20 cellular contexts compared by ENCODE assay signal in the genomic region with DNA sequence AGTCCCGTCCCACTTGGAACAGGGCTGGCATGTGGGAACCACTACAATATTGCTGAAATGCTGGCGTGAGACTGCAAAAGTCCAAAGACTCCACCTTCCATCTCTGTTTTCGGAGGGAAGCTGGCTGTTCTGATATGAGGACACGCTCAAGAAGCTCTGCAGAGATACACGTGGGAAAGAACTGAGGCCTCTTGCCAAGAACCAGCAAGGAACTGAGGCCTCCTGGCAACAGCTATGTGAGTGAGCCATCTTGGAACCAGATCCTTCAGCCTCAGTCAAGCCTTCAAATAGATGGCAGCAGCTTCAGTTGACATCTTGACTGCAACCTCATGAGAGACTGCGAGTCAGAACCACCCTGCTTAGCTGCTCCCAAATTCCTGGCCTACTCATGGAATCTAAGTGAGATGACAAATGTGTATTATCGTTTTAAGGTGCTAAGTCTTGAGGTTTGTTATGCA. TPM values are rescaled to one million over a fixed set of nuclear protein-coding genes. Genes with fewer than 3 reads are reported as not detected.
DNase-seq lines count a peak whose midpoint lies in the region; ATAC-seq, FAIRE-seq and TF ChIP-seq lines count a peak whose summit lies in the region.
"Had no signal": no experiment of that assay in that cellular context is flagged by ENCODE, and none has a peak within 500 bp of the region (broad histone marks: within the 10 kb centered on the region; RNA-seq: fewer than 3 reads in every experiment).

No MANE protein-coding gene starts in this region.

- TF ChIP-seq EP300 in K562 (IDR thresholded peaks at IDR 0.05; ENCODE audit: low read length), result peak; percentile 74; the same call in 1 of the 2 replicates

- WGBS in IMR-90 (ENCODE audit: extremely low coverage in 2 of 2, insufficient read length in 1 of 2), 2 experiments, result 50% methylated on average over 2 of the region's 7 CpGs; no CpG with 5 or more reads in 1 of the 2 experiments
- 7% methylated on average over 7 of the region's 7 CpGs for WGBS in K562 (ENCODE audit: insufficient coverage, low coverage, missing lambda C conversion rate)

- H3K36me3 Mint-ChIP-seq in CD4-positive, alpha-beta T cell (ENCODE audit: low read depth), result peaks cover 19% of the 10 kb centered on the region
- peaks cover 21% of the 10 kb centered on the region for H3K36me3 Mint-ChIP-seq in effector memory CD8-positive, alpha-beta T cell (ENCODE audit: insufficient read depth)

- H3K14ac ChIP-seq in IMR-90 (replicated peaks; ENCODE audit: low read depth, low read length), result peak overlapping the region; percentile 64; the same call in 1 of the 2 replicates

- no peak overlapping the region for H3K4me3 Mint-ChIP-seq in CD4-positive, alpha-beta T cell
- no peak overlapping the region for H3K4me3 Mint-ChIP-seq in effector memory CD8-positive, alpha-beta T cell

- H3K4me1 ChIP-seq in IMR-90 (ENCODE audit: control insufficient read depth, insufficient read depth, low read length) (peaks cover 16% of the 10 kb centered on the region), K562 (replicated peaks in 1 of 2; ENCODE audit: control insufficient read depth in 2 of 2, insufficient read depth in 2 of 2, low read length in 2 of 2) (peaks cover 6 to 43% of the 10 kb centered on the region in 2 experiments; a peak in 3 of 5 replicates), foreskin keratinocyte (no peaks in the 10 kb centered on the region)
- H3K4me1 ChIP-seq: Caco-2 had no signal

- peaks cover 20 to 46% of the 10 kb centered on the region in 2 experiments for H3K79me1 ChIP-seq in IMR-90 (ENCODE audit: low read depth in 1 of 2, low read length in 2 of 2)

- H2AK5ac ChIP-seq in IMR-90 (ENCODE audit: low read depth, low read length), result peak overlapping the region; percentile 22

- ATAC-seq in IMR-90 (ENCODE audit: low read depth) (no peak), K562 (peak; percentile 74), foreskin keratinocyte (peak; percentile 41)
- ATAC-seq in CD4-positive, alpha-beta T cell (ENCODE audit: poor library complexity), result no peak
- no peak for ATAC-seq in effector memory CD8-positive, alpha-beta T cell (replicated peaks)
- ATAC-seq: HCT116 had no signal

- H2BK120ac ChIP-seq in IMR-90 (ENCODE audit: low read depth, low read length), result peak overlapping the region; percentile 11; the same call in 1 of the 2 replicates

- H3K9me1 ChIP-seq in IMR-90 (ENCODE audit: insufficient read depth, low read length) (peaks cover 19% of the 10 kb centered on the region), K562 (ENCODE audit: control insufficient read depth, insufficient read depth, low read length) (no peaks in the 10 kb centered on the region)

- no peak overlapping the region for H2AK9ac ChIP-seq in IMR-90 (replicated peaks; ENCODE audit: low read depth, low read length, poor library complexity)

- TF ChIP-seq POLR2A in IMR-90 (IDR thresholded peaks at IDR 0.05; ENCODE audit: low read depth, low read length) (no peak), K562 (conservative IDR thresholded peaks at IDR 0.05) (no peak)

- H4K8ac ChIP-seq in IMR-90 (ENCODE audit: low read depth in 2 of 2, low read length in 2 of 2), result no peak overlapping the region

- POLR2A ChIA-PET in IMR-90 (lab: Charles Lee; ENCODE audit: unreplicated experiment) (no interaction called here), K562 (lab: Yijun Ruan, JAX) (interaction anchor here (0.8 to 8.2 kb wide), 7 partner anchors 10 to 49 kb away, joined by 4 to 67 read pairs (median 7); partner anchors contain the start of gene SGMS1)
- POLR2A ChIA-PET in CD4-positive, alpha-beta T cell (lab: Charles Lee), result no interaction called here

- CTCF ChIA-PET in IMR-90 (lab: Yijun Ruan, JAX), result no interaction called here
- CTCF ChIA-PET in K562 (lab: Yijun Ruan, JAX; ENCODE audit: low intra/inter-chr PET ratio), result no interaction called here
- CTCF ChIA-PET in CD4-positive, alpha-beta T cell (lab: Charles Lee), result interaction anchor here (1.0 kb wide), 1 partner anchor 28 kb away, joined by 3 read pairs; no protein-coding TSS in a partner anchor

- H3K36me3 ChIP-seq in IMR-90 (ENCODE audit: control insufficient read depth, insufficient read depth, low read length) (peaks cover 5% of the 10 kb centered on the region), K562 (ENCODE audit: control insufficient read depth, insufficient read depth, low read length) (peaks cover 29% of the 10 kb centered on the region)

- H3K4ac ChIP-seq in IMR-90 (ENCODE audit: low read depth, low read length), result peak overlapping the region; percentile 68; the same call in 1 of the 2 replicates

- H3K27ac Mint-ChIP-seq in CD4-positive, alpha-beta T cell, result no peak overlapping the region
- H3K27ac Mint-ChIP-seq in effector memory CD8-positive, alpha-beta T cell, result peak overlapping the region in 1 of 2 donors; percentile 3

- no peaks in the 10 kb centered on the region for H3K9me3 Mint-ChIP-seq in CD4-positive, alpha-beta T cell
- no peaks in the 10 kb centered on the region for H3K9me3 Mint-ChIP-seq in effector memory CD8-positive, alpha-beta T cell

- H3K9me3 ChIP-seq in IMR-90 (ENCODE audit: control insufficient read depth, insufficient read depth, low read length), result no peaks in the 10 kb centered on the region
- H3K9me3 ChIP-seq in K562 (replicated peaks; ENCODE audit: control insufficient read depth, insufficient read depth, low read depth, low read length), result no peaks in the 10 kb centered on the region
- no peaks in the 10 kb centered on the region for H3K9me3 ChIP-seq in CD4-positive, alpha-beta T cell (ENCODE audit: control insufficient read depth, low read length)
- H3K9me3 ChIP-seq: Caco-2 had no signal

- peaks cover 24% of the 10 kb centered on the region for H3K4me1 Mint-ChIP-seq in CD4-positive, alpha-beta T cell (ENCODE audit: low read depth)
- H3K4me1 Mint-ChIP-seq in effector memory CD8-positive, alpha-beta T cell (ENCODE audit: low read depth in 2 of 2), result peaks cover 18 to 20% of the 10 kb centered on the region in 2 donors

- TF ChIP-seq CTCF in IMR-90 (conservative IDR thresholded peaks at IDR 0.05; ENCODE audit: low read depth, low read length) (no peak), K562 (IDR thresholded peaks at IDR 0.05 in 2 of 3, conservative IDR thresholded peaks at IDR 0.05 in 1 of 3; ENCODE audit: insufficient read depth in 2 of 3, low read depth in 1 of 3, low read length in 3 of 3) (no peak), foreskin keratinocyte (conservative IDR thresholded peaks at IDR 0.05) (no peak)
- TF ChIP-seq CTCF in CD4-positive, alpha-beta T cell (IDR thresholded peaks at IDR 0.05), result no peak

- peaks cover 6% of the 10 kb centered on the region; the same call in 1 of the 2 replicates for H4K20me1 ChIP-seq in IMR-90 (ENCODE audit: insufficient read depth, low read length)
- H4K20me1 ChIP-seq in K562 (replicated peaks; ENCODE audit: control insufficient read depth, insufficient read depth, low read length), result no peaks in the 10 kb centered on the region

- BruUV-seq in IMR-90 (replicated peaks; lab: Mats Ljungman, UMichigan), result no TSS peak
- BruUV-seq in K562 (replicated peaks; lab: Mats Ljungman, UMichigan), result no TSS peak

- H3K79me2 ChIP-seq in K562 (ENCODE audit: control insufficient read depth, insufficient read depth, low read length), result peaks cover 82% of the 10 kb centered on the region

- in situ Hi-C loops in IMR-90 (cut with MboI; ENCODE audit: low sequenced_read_pairs) (no loop called here), K562 (cut with MboI) (no loop called here)

- no peak overlapping the region for H2BK5ac ChIP-seq in IMR-90 (ENCODE audit: low read depth, low read length, poor library complexity, severe bottlenecking)

- H3K56ac ChIP-seq in IMR-90 (ENCODE audit: extremely low read depth, insufficient read depth, low read length), result no peak overlapping the region

- peak; percentile 86 for FAIRE-seq in K562 (lab: Jason Lieb, UNC)

- no peak overlapping the region for H3K4me2 ChIP-seq in IMR-90 (ENCODE audit: low read depth, low read length)
- H3K4me2 ChIP-seq in K562 (ENCODE audit: insufficient read depth, low read length), result peak overlapping the region; percentile 66
- H3K4me2 ChIP-seq: PC-9 had no signal

- peak overlapping the region; percentile 56; the same call in 1 of the 2 replicates for H3K23ac ChIP-seq in IMR-90 (ENCODE audit: low read depth, low read length)

- H3K9ac ChIP-seq in IMR-90 (ENCODE audit: low read depth, low read length), result no peak overlapping the region
- peak overlapping the region; percentile 18 to 49; a peak in 3 of 4 replicates for H3K9ac ChIP-seq in K562 (ENCODE audit: insufficient read depth in 1 of 2, low read depth in 2 of 2, low read length in 2 of 2)

- H3K4me3 ChIP-seq in IMR-90 (ENCODE audit: insufficient read depth, low read depth, low read length) (no peak overlapping the region), K562 (no peak overlapping the region)
- H3K4me3 ChIP-seq: PC-9, SK-N-MC had no signal

- H4K5ac ChIP-seq in IMR-90 (ENCODE audit: low read depth, low read length), result no peak overlapping the region

- DNase-seq in EL (peak; percentile 24), IMR-90 (peak; percentile 35), K562 (ENCODE audit: extremely low read depth in 1 of 4, low spot score in 3 of 4) (peak in 2 of 4 experiments; percentile 62 to 89), foreskin keratinocyte (no peak), SHP77 (lab: John Stamatoyannopoulos, UW) (no peak)
- DNase-seq in CD4-positive, alpha-beta T cell, result no peak
- no peak for DNase-seq in effector memory CD8-positive, alpha-beta T cell
- no peak for DNase-seq in activated CD8-positive, alpha-beta memory T cell treated with anti-CD3 and anti-CD28 coated beads, Interleukin-2, amount 50 U/mL, for 48 hours
- DNase-seq: ACHN, Caco-2, DMS153, KBM-7, NCI-H1436 treated with DMSO at 0.1 percent for 48 hours, NCI-H2029 treated with DMSO at 0.1 percent for 48 hours, NCI-H2171 treated with DMSO at 0.1 percent for 48 hours, NCI-H446 treated with DMSO at 0.1 percent for 48 hours, NCI-H774, PC-9 had no signal

- H4K91ac ChIP-seq in IMR-90 (ENCODE audit: insufficient read depth, low read depth, low read length), result no peak overlapping the region

- H3K27me3 Mint-ChIP-seq in CD4-positive, alpha-beta T cell, result no peaks in the 10 kb centered on the region
- H3K27me3 Mint-ChIP-seq in effector memory CD8-positive, alpha-beta T cell, result no peaks in the 10 kb centered on the region

- no peak overlapping the region for H3K27ac ChIP-seq in IMR-90 (ENCODE audit: insufficient read depth, low read length)
- H3K27ac ChIP-seq in K562 (ENCODE audit: extremely low read depth, low read depth, low read length), result peak overlapping the region; percentile 81
- H3K27ac ChIP-seq in foreskin keratinocyte, result no peak overlapping the region
- no peak overlapping the region for H3K27ac ChIP-seq in CD4-positive, alpha-beta T cell (ENCODE audit: low read depth, low read length)
- H3K27ac ChIP-seq: PC-9, SK-N-MC had no signal

- dilution Hi-C loops in IMR-90 (cut with HindIII; ENCODE audit: low sequenced_read_pairs, unreplicated experiment), result no loop called here

- no peak overlapping the region for H3K18ac ChIP-seq in IMR-90 (ENCODE audit: low read depth, low read length)

- intact Hi-C loops in IMR-90 (cut with micrococcal nuclease) (no loop called here), K562 (cut with micrococcal nuclease) (no loop called here)
- intact Hi-C loops in CD4-positive, alpha-beta T cell (cut with DNase I, micrococcal nuclease), result no loop called here

- no peak overlapping the region for H2BK15ac ChIP-seq in IMR-90 (ENCODE audit: low read depth, low read length)

- H2BK20ac ChIP-seq in IMR-90 (ENCODE audit: low read depth, low read length), result peak overlapping the region; percentile 38

- H3K27me3 ChIP-seq in IMR-90 (ENCODE audit: control insufficient read depth, insufficient read depth, low read length) (no peaks in the 10 kb centered on the region), K562 (ENCODE audit: control insufficient read depth in 2 of 2, insufficient read depth in 2 of 2, low read length in 2 of 2) (no peaks in the 10 kb centered on the region), foreskin keratinocyte (no peaks in the 10 kb centered on the region)
- H3K27me3 ChIP-seq in CD4-positive, alpha-beta T cell (ENCODE audit: control insufficient read depth, insufficient read depth, low read length), result no peaks in the 10 kb centered on the region

- H2AFZ ChIP-seq in IMR-90 (replicated peaks; ENCODE audit: low read length, poor library complexity) (no peak overlapping the region), K562 (ENCODE audit: low read depth, low read length) (peak overlapping the region; percentile 78)
- H2AFZ ChIP-seq: PC-9 had no signal

- no peak for TF ChIP-seq RAD21 in IMR-90 (IDR thresholded peaks at IDR 0.05; ENCODE audit: low read length)
- 0 out of 4 replicates have a peak, but pooled peaks of 1 of the 2 experiments have one; percentile 7 for TF ChIP-seq RAD21 in K562 (CRISPR knock-in tag; conservative IDR thresholded peaks at IDR 0.05 in 1 of 2, IDR thresholded peaks at IDR 0.05 in 1 of 2)

RNA-seq across cellular contexts. Expression of gene SGMS1, which starts 30.8 kb away (rescaled TPM):
- total RNA-seq in IMR-90 (2012; rRNA removed), result 26.7 and 30.8 TPM in 2 replicates
- 9.8 and 12.1 TPM in 2 replicates for polyA plus RNA-seq in IMR-90 (2012; rRNA removed)
- 7.5 and 12.1 TPM in 2 replicates for polyA plus RNA-seq in IMR-90 (2012; cell fraction: cytosol; rRNA removed)
- 6.0 and 7.7 TPM in 2 replicates for polyA plus RNA-seq in IMR-90 (2012; cell fraction: nucleus; rRNA removed; ENCODE audit: low replicate concordance)
- total RNA-seq in K562 (2011; cell fraction: chromatin; rRNA removed; ENCODE audit: low replicate concordance), result 267 and 295 TPM in 2 replicates
- total RNA-seq in K562 (2011; cell fraction: nucleolus; rRNA removed), result 202 and 204 TPM in 2 replicates
- total RNA-seq in K562 (2011; cell fraction: nucleoplasm; rRNA removed), result 277 and 388 TPM in 2 replicates
- total RNA-seq in K562 (2014; rRNA removed), result 187 and 232 TPM in 2 replicates
- 82.2 and 82.5 TPM in 2 replicates for total RNA-seq in K562 (2014; rRNA removed; fragmentation: Illumina TruSeq; extraction: Trizol)
- total RNA-seq in K562 (2015; rRNA removed; fragmentation: Illumina TruSeq; extraction: Trizol), result 82.3 and 83.8 TPM in 2 replicates
- total RNA-seq in K562 (2021), result 91.8 and 94.0 TPM in 2 replicates
- polyA plus RNA-seq in K562 (2011; rRNA removed), result 69.8 and 89.6 TPM in 2 replicates
- 58.5 and 88.3 TPM in 2 replicates for polyA plus RNA-seq in K562 (2011; cell fraction: cytosol; rRNA removed)
- polyA plus RNA-seq in K562 (2011; cell fraction: nucleus; rRNA removed), result 74.4 and 107 TPM in 2 replicates
- polyA plus RNA-seq in K562 (2012), result 27.2 and 40.1 TPM in 2 replicates
- 61.5 and 69.7 TPM in 2 replicates for polyA plus RNA-seq in K562 (2014; fragmentation: Illumina TruSeq; extraction: Trizol)
- polyA plus RNA-seq in K562 (2014; fragmentation: Nextera tagmentation; extraction: Ambion mirVana), result 10 to 100 TPM; 22.6 to 25.3 TPM
- 63.2 and 82.2 TPM in 2 replicates for polyA plus RNA-seq in K562 (2014; rRNA removed)
- polyA minus RNA-seq in K562 (2011; rRNA and poly(A)+ RNA removed), result 116 and 125 TPM in 2 replicates
- polyA minus RNA-seq in K562 (2011; cell fraction: cytosol; rRNA and poly(A)+ RNA removed), result 75.6 and 79.4 TPM in 2 replicates
- polyA minus RNA-seq in K562 (2011; cell fraction: nucleus; rRNA and poly(A)+ RNA removed), result 297 and 317 TPM in 2 replicates
- 25.3 and 27.3 TPM in 2 replicates for total RNA-seq in foreskin keratinocyte
- 6.7 and 8.3 TPM in 2 replicates for polyA plus RNA-seq in foreskin keratinocyte
- total RNA-seq in CD4-positive, alpha-beta T cell, result 10 to 100 TPM; 24.8 to 25.2 TPM

Comparison
In these comparisons a context has a peak if more than half of its experiments do, and no peak if none do; other contexts are left out.
1. DNase-seq: peak in EL (single experiment) and IMR-90 (single experiment); none in foreskin keratinocyte (0 of 2), CD4-positive, alpha-beta T cell (0 of 10), SHP77 (0 of 2), effector memory CD8-positive, alpha-beta T cell (0 of 3) and activated CD8-positive, alpha-beta memory T cell treated with anti-CD3 and anti-CD28 coated beads, Interleukin-2, amount 50 U/mL, for 48 hours (single experiment).
2. ATAC-seq: peak in K562 (single experiment) and foreskin keratinocyte (single experiment); none in IMR-90 (single experiment), CD4-positive, alpha-beta T cell (single experiment) and effector memory CD8-positive, alpha-beta T cell (single experiment).